ENCODE assay signal across 16 cellular contexts in the genomic region with DNA sequence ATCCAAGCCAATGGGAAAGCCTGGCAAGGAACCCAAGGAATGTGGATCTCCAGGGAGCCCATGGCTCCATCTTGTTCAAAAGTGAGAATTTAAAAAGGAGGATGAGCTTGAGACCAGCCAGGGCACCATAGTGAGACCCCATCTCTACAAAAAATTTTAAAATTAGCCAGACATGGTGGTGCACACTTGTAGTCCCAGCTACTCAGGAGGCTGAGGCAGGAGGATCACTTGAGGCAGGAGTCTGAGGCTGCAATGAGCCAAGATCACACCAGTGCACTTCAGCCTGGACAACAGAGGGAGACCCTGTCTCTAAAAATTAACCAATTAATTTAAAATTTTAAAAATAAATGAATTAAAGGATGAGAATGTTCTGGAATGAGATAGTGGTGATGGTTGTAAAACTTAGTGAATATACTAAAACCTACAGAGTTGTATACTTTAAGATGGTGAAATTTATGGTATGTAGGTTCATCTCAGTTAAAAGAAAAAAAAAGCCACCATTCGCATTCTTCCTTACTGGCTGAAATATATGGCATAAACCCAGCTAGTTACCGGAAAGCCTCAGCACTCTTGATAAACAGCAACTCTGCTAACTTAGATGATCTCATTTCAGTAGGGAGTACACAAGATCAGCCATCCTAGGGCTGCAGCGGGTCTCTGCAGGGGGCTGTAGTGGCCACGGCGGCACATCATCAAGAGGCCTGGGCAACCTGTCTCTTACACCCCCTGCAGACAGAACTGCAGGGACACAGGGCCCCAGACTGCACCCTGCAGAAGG.
"Had no signal": no experiment of that assay in that cellular context is flagged by ENCODE, and none has a peak within 500 bp of the region (broad histone marks: within the 10 kb centered on the region; RNA-seq: fewer than 3 reads in every experiment).

No MANE protein-coding gene starts in this region.

- H3K4me3 ChIP-seq: breast epithelium, right atrium auricular region, skin epidermis, thyroid gland, uterus had no signal

- H3K27ac ChIP-seq: breast epithelium, neutrophil, right atrium auricular region, skin epidermis, thyroid gland, uterus had no signal

- ATAC-seq: T-helper 17 cell had no signal

- H3K9me3 ChIP-seq: breast epithelium, neutrophil, right atrium auricular region, thyroid gland, uterus had no signal

- H3K27me3 ChIP-seq: breast epithelium, right atrium auricular region, thyroid gland, uterus had no signal

- FAIRE-seq: TTC549 had no signal

- H3K36me3 ChIP-seq: breast epithelium, neutrophil, right atrium auricular region, thyroid gland, uterus had no signal

- H3K4me1 ChIP-seq: uterus had no signal

- DNase-seq: activated CD4-positive, alpha-beta T cell treated with anti-CD3 and anti-CD28 coated beads, Interleukin-2, amount 50 U/mL, for 4 hours; activated CD4-positive, CD25-positive, alpha-beta regulatory T cell treated with anti-CD3 and anti-CD28 coated beads, Interleukin-2, amount 50 U/mL, for 72 hours; activated naive CD4-positive, alpha-beta T cell treated with anti-CD3 and anti-CD28 coated beads, Interleukin-2, amount 50 U/mL, for 16 hours; activated T-cell treated with anti-CD3 and anti-CD28 coated beads, Interleukin-2, amount 50 U/mL, for 1 hour; amniotic stem cell; hippocampal formation; posterior cingulate gyrus; stimulated activated CD4-positive, alpha-beta T cell treated with anti-CD3 and anti-CD28 coated beads, Interleukin-4, amount 100 ng/mL, for 4 hours; T-helper 17 cell; thyroid gland; uterus had no signal
